ENCODE assay signal across 9 cellular contexts in the genomic region with DNA sequence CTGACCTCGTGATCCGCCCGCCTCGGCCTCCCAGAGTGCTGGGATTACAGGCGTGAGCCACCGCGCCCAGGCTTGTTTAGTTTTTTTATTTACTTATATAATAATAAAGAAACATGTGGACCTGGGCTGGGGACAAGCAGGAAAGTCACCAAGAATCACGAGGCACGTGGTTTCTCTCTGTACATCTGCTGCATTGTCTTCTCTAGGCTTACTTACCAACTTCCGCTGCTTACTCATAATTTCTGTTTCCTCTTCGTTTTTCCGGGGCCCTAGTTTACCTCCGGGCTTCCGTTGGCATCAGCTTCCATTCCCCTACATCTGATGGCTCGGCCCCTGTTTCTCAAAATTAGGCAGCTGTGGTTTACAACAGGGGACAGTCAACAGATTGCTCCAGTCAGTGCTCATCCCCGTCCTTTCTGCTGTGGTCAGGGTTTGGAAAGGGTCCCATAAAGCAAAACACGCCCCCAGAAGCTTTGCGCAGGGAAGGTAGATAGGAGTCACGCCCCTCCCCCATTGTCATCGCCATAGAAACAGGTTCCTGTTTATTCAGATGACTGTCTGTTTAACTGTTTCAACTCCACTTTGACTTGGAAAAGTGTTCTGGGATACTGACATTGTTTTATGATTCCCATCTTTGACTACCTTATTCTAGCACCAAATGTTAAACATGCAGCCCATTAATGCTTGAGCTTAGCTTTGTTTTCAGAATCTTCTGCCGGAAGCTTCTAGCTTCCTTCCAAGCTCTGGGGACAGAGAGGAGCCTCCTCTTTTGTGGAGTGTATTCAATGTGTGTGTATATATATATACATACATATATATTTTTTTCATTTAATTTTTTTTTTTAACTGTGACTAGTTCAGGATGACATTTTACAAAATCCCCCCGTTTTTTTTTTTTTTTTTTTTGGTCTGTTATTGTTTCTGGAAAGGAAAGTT. TPM values are rescaled to one million over a fixed set of nuclear protein-coding genes. Genes with fewer than 3 reads are reported as not detected.
A peak's percentile ranks its signal among the peaks of the same experiment; 100 is the strongest.
DNase-seq lines count a peak whose midpoint lies in the region; ATAC-seq and TF ChIP-seq lines count a peak whose summit lies in the region.
"Had no signal": no experiment of that assay in that cellular context is flagged by ENCODE, and none has a peak within 500 bp of the region (broad histone marks: within the 10 kb centered on the region; RNA-seq: fewer than 3 reads in every experiment).

No MANE protein-coding gene starts in this region.

- DNase-seq in GDM1 (lab: John Stamatoyannopoulos, UW) (peak; percentile 81), RPMI7951 (ENCODE audit: low read depth) (peak; percentile 94), activated T-helper 1 cell treated with Interleukin-2 at 50 U/mL for 16 hours (ENCODE audit: low read depth) (peak; percentile 52), glomerular endothelial cell (ENCODE audit: extremely low read depth, low read depth, low spot score) (peak; percentile 85), psoas muscle (peak; percentile 67 to 75), ureter (ENCODE audit: low spot score) (peak; percentile 72), NCI-H1105 (lab: John Stamatoyannopoulos, UW) (no peak)

- peak overlapping the region; percentile 31 for H3K4me3 ChIP-seq in psoas muscle

- H3K9me3 ChIP-seq in psoas muscle: no peaks in the 10 kb centered on the region

- ATAC-seq in HG02623 (IDR thresholded peaks at IDR 0.05; ENCODE audit: unreplicated experiment) (peak; percentile 37), psoas muscle (peak; percentile 57 to 87 (median 82))
- ATAC-seq: Panc1 had no signal

- H3K27ac ChIP-seq in psoas muscle: peak overlapping the region; percentile 56

- TF ChIP-seq CTCF in psoas muscle (IDR thresholded peaks at IDR 0.05): no peak

- peaks cover 4% of the 10 kb centered on the region for H3K4me1 ChIP-seq in psoas muscle

- H3K36me3 ChIP-seq in psoas muscle (ENCODE audit: insufficient read depth in 1 of 2, low read depth in 1 of 2): no peaks in the 10 kb centered on the region

- H3K27me3 ChIP-seq in psoas muscle (ENCODE audit: insufficient read depth in 3 of 3, low read length in 2 of 3): no peaks in the 10 kb centered on the region

- intact Hi-C loops in psoas muscle (cut with DNase I): no loop called here

- WGBS in psoas muscle, 3 donors: 40 to 53% (median 46%) methylated on average over 22 of the region's 22 CpGs

RNA-seq across cellular contexts. Expression of a gene that starts 32.0 kb away (rescaled TPM):
- 0.98 and 1.1 TPM in 2 replicates for total RNA-seq in RPMI7951 (2014; rRNA removed; shearing (Covaris generic))
- total RNA-seq in glomerular endothelial cell (0.73 and 0.99 TPM in 2 replicates), psoas muscle (100 to 1,000 TPM; 128 to 230 (median 158) TPM), ureter (0.94 TPM)
- polyA plus RNA-seq in psoas muscle: 10 to 100 TPM in 2 of 3 donors, 1 to 10 TPM in 1; 1.8 to 40.7 (median 32.1) TPM

RNA-seq across cellular contexts. Expression of a gene that starts 50.7 kb away (rescaled TPM):
- total RNA-seq in RPMI7951 (2014; rRNA removed; shearing (Covaris generic)): 40.0 and 47.6 TPM in 2 replicates
- 86.6 and 104 TPM in 2 replicates for total RNA-seq in glomerular endothelial cell
- total RNA-seq in psoas muscle: 100 to 1,000 TPM in 2 of 4 donors, 10 to 100 TPM in 2; 33.8 to 154 (median 76.3) TPM
- polyA plus RNA-seq in psoas muscle: 100 to 1,000 TPM in 2 of 3 donors, 10 to 100 TPM in 1; 15.3 to 414 (median 230) TPM
- total RNA-seq in ureter: 67.0 TPM

Comparison
In these comparisons a context has a peak if more than half of its experiments do, and no peak if none do; other contexts are left out.
1. RNA of a gene that starts 32.0 kb away (total RNA-seq): 128 to 230 TPM in psoas muscle; 0.98 to 1.1 TPM in RPMI7951, 0.73 to 0.99 TPM in glomerular endothelial cell and 0.94 TPM in ureter (single experiment); every median in the first group is over 10 times any median in the second.